1 cellular context compared by ENCODE assay signal in genomic region chr2:68387408-68388350, GRCh38.
TF ChIP-seq lines count a peak whose summit lies in the region.

No MANE protein-coding gene starts in this region.

TF ChIP-seq in GM12878, 131 proteins besides CTCF, POLR2A, EP300 and RAD21 (continued from another document):
- TF ChIP-seq BCL3 (IDR thresholded peaks at IDR 0.05; ENCODE audit: borderline replicate concordance, insufficient read depth, low read depth, low read length, poor library complexity, severe bottlenecking): peak; percentile 94
- TF ChIP-seq SPI1 (IDR thresholded peaks at IDR 0.05; ENCODE audit: borderline replicate concordance, insufficient read depth, low read depth, low read length): peak; percentile 92
- peak; percentile 76; the same call in 1 of the 2 replicates for TF ChIP-seq BACH1 (IDR thresholded peaks at IDR 0.05; ENCODE audit: borderline replicate concordance)
- peak; percentile 85 to 92 for TF ChIP-seq IKZF2 (IDR thresholded peaks at IDR 0.05)
- peak; percentile 31; the same call in 1 of the 2 replicates for TF ChIP-seq PAX5 (IDR thresholded peaks at IDR 0.05; ENCODE audit: borderline replicate concordance, low read depth, low read length)
- TF ChIP-seq RUNX3 (IDR thresholded peaks at IDR 0.05; ENCODE audit: low read length): peak; percentile 88
- no peak for TF ChIP-seq WRNIP1 (IDR thresholded peaks at IDR 0.05; ENCODE audit: borderline replicate concordance, low read depth, low read length)
- TF ChIP-seq ATF2 (IDR thresholded peaks at IDR 0.05; ENCODE audit: low read length): peak; percentile 97
- TF ChIP-seq STAT1 (conservative IDR thresholded peaks at IDR 0.05): no peak; the same call in 1 of the 2 replicates
- TF ChIP-seq LARP7 (IDR thresholded peaks at IDR 0.05): no peak
- peak; percentile 56 for TF ChIP-seq BCL11A (IDR thresholded peaks at IDR 0.05; ENCODE audit: low read depth, low read length)
- peak; percentile 80; the same call in 1 of the 2 replicates for TF ChIP-seq MXI1 (IDR thresholded peaks at IDR 0.05; ENCODE audit: low read depth, low read length)
- no peak for TF ChIP-seq KLF5 (IDR thresholded peaks at IDR 0.05; ENCODE audit: partially characterized antibody)
- peak; percentile 80 for TF ChIP-seq DPF2 (IDR thresholded peaks at IDR 0.05)
- peak; percentile 77 for TF ChIP-seq JUNB (IDR thresholded peaks at IDR 0.05)
- no peak; the same call in 2 of the 3 replicates for TF ChIP-seq POU2F2 (IDR thresholded peaks at IDR 0.05; ENCODE audit: borderline replicate concordance, low read depth, low read length)
- TF ChIP-seq CHD2 (IDR thresholded peaks at IDR 0.05; ENCODE audit: borderline replicate concordance, low read depth, low read length): peak; percentile 27; the same call in 1 of the 2 replicates
- TF ChIP-seq CHD4 (IDR thresholded peaks at IDR 0.05): no peak
